Comparison of ENCODE assay signal across 15 cellular contexts in genomic region chr9:92616199-92617129, GRCh38. TPM values are rescaled to one million over a fixed set of nuclear protein-coding genes. Genes with fewer than 3 reads are reported as not detected.
A peak's percentile ranks its signal among the peaks of the same experiment; 100 is the strongest.
DNase-seq lines count a peak whose midpoint lies in the region; FAIRE-seq and TF ChIP-seq lines count a peak whose summit lies in the region.
"Had no signal": no experiment of that assay in that cellular context is flagged by ENCODE, and none has a peak within 500 bp of the region (broad histone marks: within the 10 kb centered on the region; RNA-seq: fewer than 3 reads in every experiment).

No MANE protein-coding gene starts in this region.

- no peak overlapping the region for H3K4me2 ChIP-seq in astrocyte (ENCODE audit: low read length)
- H3K4me2 ChIP-seq in PC-9 = no peak overlapping the region

- no peak overlapping the region for H2AFZ ChIP-seq in astrocyte (ENCODE audit: low read depth, low read length)
- no peak overlapping the region for H2AFZ ChIP-seq in PC-9

- no TSS peak for BruUV-seq in PC-9 (replicated peaks; lab: Mats Ljungman, UMichigan)

- no peak overlapping the region for H3K9ac ChIP-seq in astrocyte (ENCODE audit: low read length)

- peaks cover 45% of the 10 kb centered on the region for H3K36me3 Mint-ChIP-seq in astrocyte (ENCODE audit: low read depth, unreplicated experiment)

- H3K27me3 Mint-ChIP-seq in astrocyte (ENCODE audit: low read depth, unreplicated experiment) = no peaks in the 10 kb centered on the region
- H3K27me3 Mint-ChIP-seq: CD4-positive, alpha-beta memory T cell; dendritic cell treated with granulocyte-macrophage colony-stimulating factor and Interleukin-4, amounts not matched to agents 40 ng/mL and 50 ng/mL, for 4 days; naive B cell; T-helper 17 cell had no signal

- TF ChIP-seq CTCF in astrocyte (IDR thresholded peaks at IDR 0.05; ENCODE audit: insufficient read depth, low read depth, low read length) (no peak), suprapubic skin (IDR thresholded peaks at IDR 0.05) (no peak), PC-9 (conservative IDR thresholded peaks at IDR 0.05) (no peak)

- DNase-seq in astrocyte (ENCODE audit: low read depth) (peak; percentile 31), fibroblast of peridontal ligament (ENCODE audit: extremely low read depth) (peak; percentile 31), mucosa of gallbladder (ENCODE audit: low spot score) (peak; percentile 48), suprapubic skin (ENCODE audit: low spot score in 2 of 2) (no peak), iPS-NIHi7 (ENCODE audit: extremely low spot score) (no peak), NCI-H1417 treated with DMSO at 0.1 percent for 48 hours (lab: John Stamatoyannopoulos, UW) (no peak), SKM-1 treated with dmso at 0.1 percent for 144 hours (lab: John Stamatoyannopoulos, UW; ENCODE audit: unreplicated experiment) (no peak), PC-9 (no peak)
- DNase-seq: activated naive CD4-positive, alpha-beta T cell treated with Interleukin-2 at 50 U/mL for 16 hours; CD4-positive, alpha-beta memory T cell; naive B cell; PC-3; T-helper 17 cell had no signal

- no peak overlapping the region for H3K4me3 Mint-ChIP-seq in astrocyte (ENCODE audit: unreplicated experiment)
- H3K4me3 Mint-ChIP-seq: CD4-positive, alpha-beta memory T cell; dendritic cell treated with granulocyte-macrophage colony-stimulating factor and Interleukin-4, amounts not matched to agents 40 ng/mL and 50 ng/mL, for 4 days; naive B cell; T-helper 17 cell had no signal

- H3K79me2 ChIP-seq in astrocyte (ENCODE audit: insufficient read depth, low read length) (no peaks in the 10 kb centered on the region), PC-9 (ENCODE audit: low read depth) (no peaks in the 10 kb centered on the region)

- no peaks in the 10 kb centered on the region for H3K4me1 ChIP-seq in astrocyte (ENCODE audit: insufficient read depth, low read length)
- peaks cover 56% of the 10 kb centered on the region for H3K4me1 ChIP-seq in suprapubic skin
- H3K4me1 ChIP-seq in PC-9 (replicated peaks; ENCODE audit: insufficient read depth) = no peaks in the 10 kb centered on the region

- no peak for FAIRE-seq in astrocyte (lab: Jason Lieb, UNC)

- H3K9me2 ChIP-seq in PC-9 (ENCODE audit: insufficient read depth) = no peaks in the 10 kb centered on the region

- H3F3A ChIP-seq in PC-9 (ENCODE audit: insufficient read depth, low read depth) = no peaks in the 10 kb centered on the region

- H3K4me3 ChIP-seq in astrocyte (ENCODE audit: insufficient read depth, low read depth, low read length) = no peak overlapping the region
- H3K4me3 ChIP-seq in suprapubic skin = no peak overlapping the region
- no peak overlapping the region for H3K4me3 ChIP-seq in PC-9

- WGBS in suprapubic skin = 56% methylated on average over 22 of the region's 22 CpGs

- no peak for TF ChIP-seq EP300 in suprapubic skin (IDR thresholded peaks at IDR 0.05)

- peaks cover 11% of the 10 kb centered on the region for H4K20me1 ChIP-seq in astrocyte (ENCODE audit: insufficient read depth, low read length)
- no peaks in the 10 kb centered on the region for H4K20me1 ChIP-seq in PC-9 (ENCODE audit: insufficient read depth)

- CTCF ChIA-PET in PC-9 (lab: Charles Lee) = no interaction called here

- H3K27ac ChIP-seq in astrocyte (ENCODE audit: low read depth, low read length) = no peak overlapping the region
- peak overlapping the region; percentile 86 for H3K27ac ChIP-seq in suprapubic skin
- no peak overlapping the region for H3K27ac ChIP-seq in PC-9
- H3K27ac ChIP-seq: HL-60 had no signal

- TF ChIP-seq POLR2A in suprapubic skin (IDR thresholded peaks at IDR 0.05) = peak in 1 of 2 donors; percentile 36

- no peak overlapping the region for H3K27ac Mint-ChIP-seq in astrocyte (ENCODE audit: unreplicated experiment)
- H3K27ac Mint-ChIP-seq: dendritic cell treated with granulocyte-macrophage colony-stimulating factor and Interleukin-4, amounts not matched to agents 40 ng/mL and 50 ng/mL, for 4 days; T-helper 17 cell had no signal

- H3K9me3 ChIP-seq in astrocyte (ENCODE audit: insufficient read depth, low read depth, low read length) (no peaks in the 10 kb centered on the region), suprapubic skin (no peaks in the 10 kb centered on the region), PC-9 (ENCODE audit: insufficient read depth, low read depth) (no peaks in the 10 kb centered on the region)

- H3K36me3 ChIP-seq in astrocyte (ENCODE audit: insufficient read depth, low read length) (peaks cover 30% of the 10 kb centered on the region), suprapubic skin (peaks cover 69% of the 10 kb centered on the region), PC-9 (ENCODE audit: low read depth) (no peaks in the 10 kb centered on the region; the same call in 1 of the 2 replicates)

- intact Hi-C loops in PC-9 (cut with micrococcal nuclease; ENCODE audit: unreplicated experiment) = no loop called here

- no peaks in the 10 kb centered on the region for H3K4me1 Mint-ChIP-seq in astrocyte (ENCODE audit: low read depth, unreplicated experiment)
- H3K4me1 Mint-ChIP-seq: CD4-positive, alpha-beta memory T cell; naive B cell had no signal

- POLR2A ChIA-PET in PC-9 (lab: Charles Lee; ENCODE audit: unreplicated experiment) = interaction anchor here (0.5 kb wide), 1 partner anchor 341 kb away, joined by 13 read pairs; no protein-coding TSS in a partner anchor

- no peaks in the 10 kb centered on the region for H3K27me3 ChIP-seq in astrocyte (ENCODE audit: insufficient read depth, low read length)
- H3K27me3 ChIP-seq in suprapubic skin = no peaks in the 10 kb centered on the region
- H3K27me3 ChIP-seq in PC-9 (ENCODE audit: insufficient read depth, low read depth) = no peaks in the 10 kb centered on the region

- no peaks in the 10 kb centered on the region for H3K9me3 Mint-ChIP-seq in astrocyte (ENCODE audit: unreplicated experiment)
- H3K9me3 Mint-ChIP-seq: CD4-positive, alpha-beta memory T cell; dendritic cell treated with granulocyte-macrophage colony-stimulating factor and Interleukin-4, amounts not matched to agents 40 ng/mL and 50 ng/mL, for 4 days; naive B cell had no signal

RNA-seq across cellular contexts. Expression of gene IPPK, which starts 53.5 kb away (rescaled TPM):
- total RNA-seq in astrocyte (11.3 and 14.1 TPM in 2 replicates), mucosa of gallbladder (7.3 TPM), suprapubic skin (10 to 100 TPM; 45.0 to 53.6 (median 50.0) TPM), PC-9 (2021) (12.3 TPM in 2 replicates)

Comparison
In these comparisons a context has a peak if more than half of its experiments do, and no peak if none do; other contexts are left out.
1. DNase-seq: peak in astrocyte (single experiment), fibroblast of peridontal ligament (single experiment) and mucosa of gallbladder (single experiment); none in suprapubic skin (0 of 2), iPS-NIHi7 (single experiment), NCI-H1417 treated with DMSO at 0.1 percent for 48 hours (single experiment), SKM-1 treated with dmso at 0.1 percent for 144 hours (single experiment) and PC-9 (0 of 2).